In the genomic region with DNA sequence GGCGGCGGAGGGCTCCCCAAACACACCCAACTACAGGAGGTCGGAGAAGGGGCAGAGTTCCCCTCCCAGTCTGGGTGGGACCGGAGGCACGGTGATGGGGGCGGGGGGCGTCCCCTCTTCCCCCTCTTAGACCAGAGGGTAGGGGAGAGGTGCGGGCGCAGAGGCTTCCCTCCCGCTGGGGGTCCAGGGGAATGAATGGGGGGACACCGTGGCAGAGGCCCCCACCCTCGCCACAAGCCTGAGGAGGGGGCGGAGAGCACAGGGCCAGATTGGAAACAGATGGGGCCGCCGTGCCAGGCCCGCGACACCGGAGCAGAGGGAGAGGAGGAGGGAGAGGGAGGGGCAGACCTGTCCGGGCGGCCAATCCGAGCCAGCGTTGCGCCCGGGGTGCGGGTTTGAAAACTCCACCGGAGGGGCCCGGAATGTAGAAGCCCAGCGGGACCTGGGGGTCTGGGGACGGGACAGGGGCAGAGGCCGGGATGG, we compare ENCODE assay signal across 8 cellular contexts. TPM values are rescaled to one million over a fixed set of nuclear protein-coding genes. Genes with fewer than 3 reads are reported as not detected.
DNase-seq lines count a peak whose midpoint lies in the region; ATAC-seq lines count a peak whose summit lies in the region.

No MANE protein-coding gene starts in this region.

- no peaks in the 10 kb centered on the region for H3K36me3 ChIP-seq in ectodermal cell (ENCODE audit: control insufficient read depth, insufficient read depth, low read length)
- H3K36me3 ChIP-seq in mesodermal cell (ENCODE audit: control insufficient read depth, insufficient read depth, low read length), result no peaks in the 10 kb centered on the region

- DNase-seq in EL (peak; percentile 62), NCI-H345 treated with DMSO at 0.1 percent for 48 hours (lab: John Stamatoyannopoulos, UW; ENCODE audit: unreplicated experiment) (peak; percentile 24), NOMO-1 (lab: John Stamatoyannopoulos, UW; ENCODE audit: unreplicated experiment in 2 of 2) (no peak), DMS79 treated with DMSO at 0.1 percent for 48 hours (lab: John Stamatoyannopoulos, UW) (no peak)

- H3K4me3 ChIP-seq in ectodermal cell (ENCODE audit: insufficient read depth, low read depth, low read length), result peak overlapping the region; percentile 63
- H3K4me3 ChIP-seq in mesodermal cell (ENCODE audit: extremely low read depth, insufficient read depth, low read length, poor library complexity, severe bottlenecking), result peak overlapping the region; percentile 73

- no peaks in the 10 kb centered on the region for H3K27me3 ChIP-seq in ectodermal cell (ENCODE audit: control insufficient read depth, insufficient read depth, low read length, poor library complexity, severe bottlenecking)

- WGBS in ectodermal cell, 2 experiments, result 0 to 1% methylated on average over 30 of the region's 30 CpGs
- WGBS in mesodermal cell (ENCODE audit: insufficient coverage in 2 of 2), 2 experiments, result 0 to 1% methylated on average over 17 to 18 of the region's 30 CpGs

- H3K9me3 ChIP-seq in ectodermal cell (ENCODE audit: control insufficient read depth, low read length), result no peaks in the 10 kb centered on the region
- H3K9me3 ChIP-seq in mesodermal cell (ENCODE audit: control insufficient read depth, low read length), result no peaks in the 10 kb centered on the region

- H3K4me1 ChIP-seq in ectodermal cell (ENCODE audit: control insufficient read depth, insufficient read depth, low read length) (peaks cover 23% of the 10 kb centered on the region), mesodermal cell (ENCODE audit: control insufficient read depth, insufficient read depth, low read length, poor library complexity, severe bottlenecking) (peaks cover 8% of the 10 kb centered on the region)

- peak overlapping the region; percentile 71 for H3K27ac ChIP-seq in ectodermal cell (ENCODE audit: insufficient read depth, low read depth, low read length, poor library complexity, severe bottlenecking)
- H3K27ac ChIP-seq in mesodermal cell (ENCODE audit: low read depth, low read length, severe bottlenecking), result peak overlapping the region; percentile 73

- ATAC-seq in GM18520 (IDR thresholded peaks at IDR 0.05; ENCODE audit: unreplicated experiment) (no peak), HG03460 (IDR thresholded peaks at IDR 0.05; ENCODE audit: unreplicated experiment) (no peak)

RNA-seq across cellular contexts. Expression of a gene that starts 47.0 kb away (rescaled TPM):
- 246 TPM for polyA plus RNA-seq in ectodermal cell (2013, experiment 1 of 4)
- polyA plus RNA-seq in ectodermal cell (2013, experiment 2 of 4), result 277 TPM
- 179 TPM for polyA plus RNA-seq in ectodermal cell (2013, experiment 3 of 4)
- 204 TPM for polyA plus RNA-seq in ectodermal cell (2013, experiment 4 of 4)
- 78.1 TPM for polyA plus RNA-seq in mesodermal cell (2013, experiment 1 of 2)
- 61.3 TPM for polyA plus RNA-seq in mesodermal cell (2013, experiment 2 of 2)

Comparison
In these comparisons a context has a peak if more than half of its experiments do, and no peak if none do; other contexts are left out.
1. DNase-seq: peak in EL (single experiment) and NCI-H345 treated with DMSO at 0.1 percent for 48 hours (single experiment); none in NOMO-1 (0 of 2) and DMS79 treated with DMSO at 0.1 percent for 48 hours (single experiment).